8 cellular contexts compared by ENCODE assay signal in the genomic region with DNA sequence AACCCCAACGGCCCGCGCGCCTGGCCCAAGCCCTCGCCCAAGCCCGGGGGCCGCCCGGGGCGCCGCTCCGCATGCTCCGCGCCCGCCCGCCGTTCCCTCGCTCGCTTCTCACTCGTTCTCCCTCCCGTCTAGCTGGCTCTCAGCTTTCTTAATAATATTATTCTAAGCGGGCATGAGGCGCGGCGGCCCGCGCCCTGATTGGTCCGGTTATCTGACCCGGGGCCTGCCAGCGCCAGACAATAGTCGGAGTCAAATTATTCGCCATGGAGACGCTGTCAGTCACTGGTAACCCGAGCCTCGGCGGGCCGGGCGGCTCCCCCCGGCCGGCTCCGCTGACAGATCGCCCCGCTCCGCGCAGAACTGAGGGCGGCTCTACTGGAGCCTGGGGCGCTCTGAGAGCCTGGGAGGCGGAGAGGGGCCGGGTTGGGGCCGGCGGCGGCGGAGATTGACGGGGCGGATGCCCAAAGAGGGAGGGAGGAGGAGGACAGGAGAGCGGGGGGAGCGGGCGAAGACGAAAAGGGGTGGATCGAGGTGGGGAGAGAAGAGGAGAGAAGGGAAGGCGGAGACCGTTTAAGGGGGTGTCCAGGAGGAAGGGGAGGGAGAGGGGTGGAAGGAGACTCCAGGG. TPM values are rescaled to one million over a fixed set of nuclear protein-coding genes. Genes with fewer than 3 reads are reported as not detected.
DNase-seq lines count a peak whose midpoint lies in the region; ATAC-seq and TF ChIP-seq lines count a peak whose summit lies in the region.

TSS of gene SIX2 (minus strand) at position 150 of the 625 bp plus-strand sequence. CDS start 342 bp downstream, outside the sequence.

- under 1% methylated on average over 61 of the region's 61 CpGs for whole genome bisulfite sequencing in right cardiac atrium
- WGBS in prostate gland: 1% methylated on average over 61 of the region's 61 CpGs

- TF ChIP-seq POLR2A in prostate gland (IDR thresholded peaks at IDR 0.05): peak; percentile 47

- H3K9me2 ChIP-seq in GM23338 (ENCODE audit: insufficient read depth): no peaks in the 10 kb centered on the region

- H3K27me3 ChIP-seq in GM23338 (ENCODE audit: insufficient read depth) (peaks cover 94% of the 10 kb centered on the region), right cardiac atrium (ENCODE audit: control insufficient read depth, insufficient read depth) (no peaks in the 10 kb centered on the region), prostate gland (replicated peaks; ENCODE audit: insufficient read depth) (peaks cover 10% of the 10 kb centered on the region)

- peaks cover 22% of the 10 kb centered on the region; the same call in 1 of the 2 replicates for H4K20me1 ChIP-seq in GM23338 (replicated peaks; ENCODE audit: insufficient read depth)

- H3K36me3 ChIP-seq in GM23338 (ENCODE audit: insufficient read depth): no peaks in the 10 kb centered on the region
- H3K36me3 ChIP-seq in prostate gland: no peaks in the 10 kb centered on the region

- peak; percentile 62 for ATAC-seq in GM23338
- ATAC-seq in right cardiac atrium: peak; percentile 94
- no peak for ATAC-seq in GM18517 (IDR thresholded peaks at IDR 0.05; ENCODE audit: unreplicated experiment)
- no peak for ATAC-seq in GM21367 (IDR thresholded peaks at IDR 0.05; ENCODE audit: unreplicated experiment)

- H3K4me3 ChIP-seq in GM23338 (peak within 1 kb of the TSS; percentile 82), right cardiac atrium (ENCODE audit: low read length) (peak within 1 kb of the TSS; percentile 25), prostate gland (peak within 1 kb of the TSS; percentile 36 to 38)

- peaks cover 6% of the 10 kb centered on the region; the same call in 2 of the 3 replicates for H3K36me3 Mint-ChIP-seq in GM23338 (ENCODE audit: low read depth)

- peaks cover 30% of the 10 kb centered on the region for H3K4me1 ChIP-seq in GM23338 (ENCODE audit: insufficient read depth)
- H3K4me1 ChIP-seq in right cardiac atrium (ENCODE audit: control insufficient read depth, insufficient read depth, low read length): peaks cover 9% of the 10 kb centered on the region
- peaks cover 9% of the 10 kb centered on the region for H3K4me1 ChIP-seq in prostate gland (replicated peaks)

- DNase-seq in AG08395 (ENCODE audit: low spot score): peak; percentile 97
- peak; percentile 98 for DNase-seq in GM23338 (ENCODE audit: low spot score)
- DNase-seq in NCI-H2227 treated with DMSO at 0.1 percent for 48 hours (lab: John Stamatoyannopoulos, UW): peak; percentile 97
- DNase-seq in astrocyte of the hippocampus (ENCODE audit: low read depth, low spot score): peak; percentile 97
- peak; percentile 92 to 97 (median 96) for DNase-seq in right cardiac atrium
- peak; percentile 95 for DNase-seq in prostate gland (ENCODE audit: low spot score)

- H3K9me3 ChIP-seq in right cardiac atrium (ENCODE audit: control insufficient read depth, low read length) (no peaks in the 10 kb centered on the region), prostate gland (no peaks in the 10 kb centered on the region)

- H3K27ac Mint-ChIP-seq in GM23338: no peak within 1 kb of the TSS

- no peak within 1 kb of the TSS for H3K27ac ChIP-seq in GM23338 (ENCODE audit: low read depth)
- H3K27ac ChIP-seq in right cardiac atrium (ENCODE audit: low read length): peak within 1 kb of the TSS; percentile 28
- H3K27ac ChIP-seq in prostate gland: peak within 1 kb of the TSS; percentile 29 to 69

- no peaks in the 10 kb centered on the region for H3K79me2 ChIP-seq in GM23338 (replicated peaks; ENCODE audit: insufficient read depth)

- peaks cover 42% of the 10 kb centered on the region for H3K4me1 Mint-ChIP-seq in GM23338

- peak within 1 kb of the TSS; percentile 76 for H3K4me3 Mint-ChIP-seq in GM23338

- H3F3A ChIP-seq in GM23338 (replicated peaks; ENCODE audit: low read depth): peaks cover 25% of the 10 kb centered on the region; the same call in 1 of the 2 replicates

- intact Hi-C loops in right cardiac atrium (cut with DNase I) (no loop called here), prostate gland (cut with DNase I) (loop anchor here (2.0 kb wide), 1 partner anchor 155 kb away; no protein-coding TSS in a partner anchor)

- peaks cover 93% of the 10 kb centered on the region for H3K27me3 Mint-ChIP-seq in GM23338 (ENCODE audit: insufficient read depth, low read depth, poor library complexity)

- H2AFZ ChIP-seq in GM23338: peak within 1 kb of the TSS; percentile 96

- TF ChIP-seq CTCF in GM23338 (conservative IDR thresholded peaks at IDR 0.05; ENCODE audit: low read depth in 2 of 2) (no peak), prostate gland (IDR thresholded peaks at IDR 0.05) (peak in 1 of 4 experiments; percentile 8)

- peak within 1 kb of the TSS; percentile 92 for H3K4me2 ChIP-seq in GM23338

- H3K9me3 Mint-ChIP-seq in GM23338: peaks cover 7% of the 10 kb centered on the region; the same call in 2 of the 3 replicates

TF ChIP-seq in GM23338, 12 proteins besides CTCF, POLR2A, EP300 and RAD21 (continues in another document):
- TF ChIP-seq JUNB (IDR thresholded peaks at IDR 0.05; ENCODE audit: unreplicated experiment): no peak
- TF ChIP-seq, protein P1, sequence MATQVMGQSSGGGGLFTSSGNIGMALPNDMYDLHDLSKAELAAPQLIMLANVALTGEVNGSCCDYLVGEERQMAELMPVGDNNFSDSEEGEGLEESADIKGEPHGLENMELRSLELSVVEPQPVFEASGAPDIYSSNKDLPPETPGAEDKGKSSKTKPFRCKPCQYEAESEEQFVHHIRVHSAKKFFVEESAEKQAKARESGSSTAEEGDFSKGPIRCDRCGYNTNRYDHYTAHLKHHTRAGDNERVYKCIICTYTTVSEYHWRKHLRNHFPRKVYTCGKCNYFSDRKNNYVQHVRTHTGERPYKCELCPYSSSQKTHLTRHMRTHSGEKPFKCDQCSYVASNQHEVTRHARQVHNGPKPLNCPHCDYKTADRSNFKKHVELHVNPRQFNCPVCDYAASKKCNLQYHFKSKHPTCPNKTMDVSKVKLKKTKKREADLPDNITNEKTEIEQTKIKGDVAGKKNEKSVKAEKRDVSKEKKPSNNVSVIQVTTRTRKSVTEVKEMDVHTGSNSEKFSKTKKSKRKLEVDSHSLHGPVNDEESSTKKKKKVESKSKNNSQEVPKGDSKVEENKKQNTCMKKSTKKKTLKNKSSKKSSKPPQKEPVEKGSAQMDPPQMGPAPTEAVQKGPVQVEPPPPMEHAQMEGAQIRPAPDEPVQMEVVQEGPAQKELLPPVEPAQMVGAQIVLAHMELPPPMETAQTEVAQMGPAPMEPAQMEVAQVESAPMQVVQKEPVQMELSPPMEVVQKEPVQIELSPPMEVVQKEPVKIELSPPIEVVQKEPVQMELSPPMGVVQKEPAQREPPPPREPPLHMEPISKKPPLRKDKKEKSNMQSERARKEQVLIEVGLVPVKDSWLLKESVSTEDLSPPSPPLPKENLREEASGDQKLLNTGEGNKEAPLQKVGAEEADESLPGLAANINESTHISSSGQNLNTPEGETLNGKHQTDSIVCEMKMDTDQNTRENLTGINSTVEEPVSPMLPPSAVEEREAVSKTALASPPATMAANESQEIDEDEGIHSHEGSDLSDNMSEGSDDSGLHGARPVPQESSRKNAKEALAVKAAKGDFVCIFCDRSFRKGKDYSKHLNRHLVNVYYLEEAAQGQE (IDR thresholded peaks at IDR 0.05; ENCODE audit: unreplicated experiment): no peak
- TF ChIP-seq POLR2AphosphoS5 (IDR thresholded peaks at IDR 0.05; ENCODE audit: low read depth): no peak
- TF ChIP-seq EZH2phosphoT487 (IDR thresholded peaks at IDR 0.05; ENCODE audit: unreplicated experiment): no peak
- TF ChIP-seq, protein P2, sequence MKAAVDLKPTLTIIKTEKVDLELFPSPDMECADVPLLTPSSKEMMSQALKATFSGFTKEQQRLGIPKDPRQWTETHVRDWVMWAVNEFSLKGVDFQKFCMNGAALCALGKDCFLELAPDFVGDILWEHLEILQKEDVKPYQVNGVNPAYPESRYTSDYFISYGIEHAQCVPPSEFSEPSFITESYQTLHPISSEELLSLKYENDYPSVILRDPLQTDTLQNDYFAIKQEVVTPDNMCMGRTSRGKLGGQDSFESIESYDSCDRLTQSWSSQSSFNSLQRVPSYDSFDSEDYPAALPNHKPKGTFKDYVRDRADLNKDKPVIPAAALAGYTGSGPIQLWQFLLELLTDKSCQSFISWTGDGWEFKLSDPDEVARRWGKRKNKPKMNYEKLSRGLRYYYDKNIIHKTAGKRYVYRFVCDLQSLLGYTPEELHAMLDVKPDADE (IDR thresholded peaks at IDR 0.05): peak; percentile 52; the same call in 1 of the 2 replicates
- TF ChIP-seq CREB1 (CRISPR knock-in tag; IDR thresholded peaks at IDR 0.05; ENCODE audit: low read depth): peak; percentile 54; the same call in 1 of the 2 replicates
- TF ChIP-seq STAT1 (IDR thresholded peaks at IDR 0.05; ENCODE audit: unreplicated experiment): no peak
- no peak for TF ChIP-seq ZNF114 (CRISPR knock-in tag; IDR thresholded peaks at IDR 0.05)
- no peak for TF ChIP-seq EZH2 (IDR thresholded peaks at IDR 0.05; ENCODE audit: low read depth, unreplicated experiment)

RNA-seq across cellular contexts. Expression of gene SIX2, which starts in this region (rescaled TPM):
- 0.31 and 0.87 TPM in 2 replicates for total RNA-seq in GM23338 (2014; rRNA removed; shearing (Covaris generic))
- polyA plus RNA-seq in GM23338 (2016; fragmentation: Nextera tagmentation; extraction: Ambion mirVana) (1.1 and 1.3 TPM in 2 replicates), right cardiac atrium (0.77 TPM)
- total RNA-seq in right cardiac atrium (under 1 TPM; 0.31 to 0.65 (median 0.48) TPM), prostate gland (1 to 10 TPM; 1.8 to 5.1 TPM)

Comparison
In these comparisons a context has a peak if more than half of its experiments do, and no peak if none do; other contexts are left out.
1. Peak in DNase-seq, ATAC-seq, H3K4me3 ChIP-seq and H3K27ac ChIP-seq in right cardiac atrium; RNA of the gene not detected or under 1 TPM.
2. H3K4me3 ChIP-seq: peak in every context shown above with its lines; median percentile 82 in GM23338; 37 in prostate gland; 25 in right cardiac atrium.